16 cellular contexts compared by ENCODE assay signal in genomic region chr20:4056880-4057279, GRCh38.
"Had no signal": no experiment of that assay in that cellular context is flagged by ENCODE, and none has a peak within 500 bp of the region (broad histone marks: within the 10 kb centered on the region; RNA-seq: fewer than 3 reads in every experiment).

No MANE protein-coding gene starts in this region.

- H3K36me3 ChIP-seq: heart right ventricle, ovary, right lobe of liver, stomach had no signal

- DNase-seq: activated CD4-positive, alpha-beta T cell treated with anti-CD3 and anti-CD28 coated beads, Interleukin-2, amount 50 U/mL, for 4 hours; activated CD4-positive, CD25-positive, alpha-beta regulatory T cell treated with anti-CD3 and anti-CD28 coated beads, Interleukin-2, amount 50 U/mL, for 72 hours; activated T-cell treated with anti-CD3 and anti-CD28 coated beads for 4 hours; heart right ventricle; left ventricle myocardium superior; naive thymus-derived CD4-positive, alpha-beta T cell; ovary; small intestine; stimulated activated CD4-positive, alpha-beta T cell treated with anti-CD3 and anti-CD28 coated beads, Interleukin-4, amount 100 ng/mL, for 1 hour; stomach; T-helper 2 cell; trophoblast cell had no signal

- H3K27ac ChIP-seq: heart right ventricle, ovary, right lobe of liver, stomach, VCaP had no signal

- H3K36me3 Mint-ChIP-seq: activated naive CD8-positive, alpha-beta T cell; memory B cell; naive thymus-derived CD4-positive, alpha-beta T cell had no signal

- ATAC-seq: heart right ventricle; left ventricle myocardium superior; naive thymus-derived CD4-positive, alpha-beta T cell; right lobe of liver had no signal

- H3K4me1 ChIP-seq: right lobe of liver had no signal

- H3K4me3 Mint-ChIP-seq: activated naive CD8-positive, alpha-beta T cell; memory B cell; naive thymus-derived CD4-positive, alpha-beta T cell had no signal

- H3K27me3 ChIP-seq: heart right ventricle, ovary, right lobe of liver, stomach had no signal

- H3K4me3 ChIP-seq: heart right ventricle, ovary, right lobe of liver, stomach had no signal

- H3K27ac Mint-ChIP-seq: activated naive CD8-positive, alpha-beta T cell; memory B cell had no signal

- H3K9me3 ChIP-seq: heart right ventricle, ovary, right lobe of liver, stomach had no signal

- H3K9me3 Mint-ChIP-seq: memory B cell; naive thymus-derived CD4-positive, alpha-beta T cell had no signal
